In the genomic region with DNA sequence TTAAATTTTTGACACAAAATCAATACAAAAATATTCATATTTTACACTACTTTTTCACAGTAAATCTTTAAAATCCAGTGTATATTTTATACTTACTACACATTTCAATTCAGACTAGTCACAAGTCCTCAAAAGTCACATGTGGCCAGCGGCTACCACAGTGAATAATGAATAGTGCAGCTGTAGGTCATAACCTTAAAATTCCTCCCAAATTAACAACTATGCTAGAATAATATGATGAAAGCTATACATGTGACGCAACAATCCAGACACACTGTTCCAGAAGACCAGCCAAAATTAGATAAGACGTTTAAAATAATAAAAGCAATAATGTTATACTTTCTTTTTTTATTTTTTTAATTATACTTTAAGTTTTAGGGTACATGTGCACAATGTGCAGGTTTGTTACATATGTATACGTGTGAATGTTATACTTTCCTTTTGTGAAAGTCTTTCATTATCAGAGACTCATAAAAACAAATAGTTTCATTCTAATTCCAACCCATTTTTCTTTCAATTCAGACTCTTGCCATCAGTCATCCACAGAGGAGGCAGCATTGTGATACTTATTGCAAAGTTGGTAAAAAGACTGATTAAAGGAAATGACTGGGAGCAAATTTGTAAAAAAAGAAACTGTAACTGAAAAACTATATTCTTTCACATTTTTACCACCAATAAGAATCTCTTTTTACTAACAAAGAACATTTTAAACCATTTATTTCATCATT, we compare ENCODE assay signal across 14 cellular contexts.
DNase-seq lines count a peak whose midpoint lies in the region; TF ChIP-seq lines count a peak whose summit lies in the region.
"Had no signal": no experiment of that assay in that cellular context is flagged by ENCODE, and none has a peak within 500 bp of the region (broad histone marks: within the 10 kb centered on the region; RNA-seq: fewer than 3 reads in every experiment).

No MANE protein-coding gene starts in this region.

- H3K4me3 ChIP-seq in fibroblast of lung (replicated peaks in 1 of 4; ENCODE audit: control extremely low read depth in 1 of 4, insufficient read depth in 1 of 4, low read depth in 3 of 4, low read length in 4 of 4): no peak overlapping the region

- no peaks in the 10 kb centered on the region for H3K36me3 ChIP-seq in fibroblast of lung (ENCODE audit: control insufficient read depth, insufficient read depth, low read length)

- no peaks in the 10 kb centered on the region for H4K20me1 ChIP-seq in fibroblast of lung (ENCODE audit: control insufficient read depth, extremely low read depth, insufficient read depth, low read length)

- no peak overlapping the region for H2AFZ ChIP-seq in fibroblast of lung (ENCODE audit: low read length)

- H3K27me3 ChIP-seq in fibroblast of lung (ENCODE audit: control insufficient read depth, insufficient read depth, low read length): no peaks in the 10 kb centered on the region

- H3K79me2 ChIP-seq in fibroblast of lung (ENCODE audit: control insufficient read depth, insufficient read depth, low read length): no peaks in the 10 kb centered on the region

- H3K4me2 ChIP-seq in fibroblast of lung (ENCODE audit: extremely low read depth, insufficient read depth, low read length): no peak overlapping the region

- no peak overlapping the region for H3K9ac ChIP-seq in fibroblast of lung (ENCODE audit: insufficient read depth, low read length)

- H3K4me3 Mint-ChIP-seq in activated T-cell treated with anti-CD3 and anti-CD28 coated beads, Interleukin-2, amount 50 U/mL, for 24 hours: no peak overlapping the region
- H3K4me3 Mint-ChIP-seq: activated naive CD4-positive, alpha-beta T cell treated with anti-CD3 and anti-CD28 coated beads, Interleukin-2, amount 50 U/mL, for 24 hours; B cell; nephron had no signal

- peak overlapping the region; percentile 35 for H3K27ac ChIP-seq in fibroblast of lung (ENCODE audit: insufficient read depth, low read length)
- H3K27ac ChIP-seq: RWPE1 had no signal

- no peaks in the 10 kb centered on the region for H3K9me3 Mint-ChIP-seq in activated T-cell treated with anti-CD3 and anti-CD28 coated beads, Interleukin-2, amount 50 U/mL, for 24 hours
- H3K9me3 Mint-ChIP-seq: activated naive CD4-positive, alpha-beta T cell treated with anti-CD3 and anti-CD28 coated beads, Interleukin-2, amount 50 U/mL, for 24 hours; nephron had no signal

- H3K4me1 Mint-ChIP-seq in activated T-cell treated with anti-CD3 and anti-CD28 coated beads, Interleukin-2, amount 50 U/mL, for 24 hours (ENCODE audit: low read depth): peaks cover 23% of the 10 kb centered on the region
- H3K4me1 Mint-ChIP-seq: nephron had no signal

- DNase-seq in activated T-cell treated with anti-CD3 and anti-CD28 coated beads, Interleukin-2, amount 50 U/mL, for 24 hours: no peak
- no peak for DNase-seq in activated T-cell treated with anti-CD3 and anti-CD28 coated beads, Interleukin-2, amount 50 U/mL, for 48 hours
- DNase-seq in RPMI7951 (ENCODE audit: low read depth): peak; percentile 51
- DNase-seq in fibroblast of lung (ENCODE audit: low read depth in 2 of 2): peak; percentile 90 to 94
- DNase-seq in smooth muscle cell of the brain vasculature (ENCODE audit: low read depth, low spot score): peak; percentile 24
- DNase-seq in OCI-M2 (lab: John Stamatoyannopoulos, UW; ENCODE audit: unreplicated experiment): no peak
- DNase-seq in UCSD-AML1 (lab: John Stamatoyannopoulos, UW; ENCODE audit: unreplicated experiment): no peak
- DNase-seq in mesenteric fat pad (ENCODE audit: low spot score): no peak
- DNase-seq: effector memory CD4-positive, alpha-beta T cell; stimulated activated CD4-positive, alpha-beta T cell treated with anti-CD3 and anti-CD28 coated beads, Interleukin-15, amount 100 ng/mL, for 24 hours had no signal

- H3K9me3 ChIP-seq in fibroblast of lung (ENCODE audit: control insufficient read depth, insufficient read depth, low read depth, low read length): no peaks in the 10 kb centered on the region

- H3K27ac Mint-ChIP-seq in activated T-cell treated with anti-CD3 and anti-CD28 coated beads, Interleukin-2, amount 50 U/mL, for 24 hours: peak overlapping the region; percentile 47
- H3K27ac Mint-ChIP-seq: B cell, nephron had no signal

- no peak for TF ChIP-seq CTCF in fibroblast of lung (conservative IDR thresholded peaks at IDR 0.05 in 1 of 2, IDR thresholded peaks at IDR 0.05 in 1 of 2; ENCODE audit: low read depth in 1 of 2, low read length in 2 of 2)

- H3K27me3 Mint-ChIP-seq in activated T-cell treated with anti-CD3 and anti-CD28 coated beads, Interleukin-2, amount 50 U/mL, for 24 hours: no peaks in the 10 kb centered on the region
- H3K27me3 Mint-ChIP-seq: activated naive CD4-positive, alpha-beta T cell treated with anti-CD3 and anti-CD28 coated beads, Interleukin-2, amount 50 U/mL, for 24 hours; B cell had no signal

- peaks cover 48% of the 10 kb centered on the region for H3K36me3 Mint-ChIP-seq in activated T-cell treated with anti-CD3 and anti-CD28 coated beads, Interleukin-2, amount 50 U/mL, for 24 hours (ENCODE audit: low read depth)

- H3K4me1 ChIP-seq in fibroblast of lung (ENCODE audit: control insufficient read depth, extremely low read depth, insufficient read depth, low read length): peaks cover 8% of the 10 kb centered on the region

Comparison
In these comparisons a context has a peak if more than half of its experiments do, and no peak if none do; other contexts are left out.
1. DNase-seq: peak in RPMI7951 (single experiment), fibroblast of lung (2 of 2) and smooth muscle cell of the brain vasculature (single experiment); none in activated T-cell treated with anti-CD3 and anti-CD28 coated beads, Interleukin-2, amount 50 U/mL, for 24 hours (single experiment), activated T-cell treated with anti-CD3 and anti-CD28 coated beads, Interleukin-2, amount 50 U/mL, for 48 hours (0 of 2), OCI-M2 (single experiment), UCSD-AML1 (single experiment) and mesenteric fat pad (single experiment).